In the genomic region with DNA sequence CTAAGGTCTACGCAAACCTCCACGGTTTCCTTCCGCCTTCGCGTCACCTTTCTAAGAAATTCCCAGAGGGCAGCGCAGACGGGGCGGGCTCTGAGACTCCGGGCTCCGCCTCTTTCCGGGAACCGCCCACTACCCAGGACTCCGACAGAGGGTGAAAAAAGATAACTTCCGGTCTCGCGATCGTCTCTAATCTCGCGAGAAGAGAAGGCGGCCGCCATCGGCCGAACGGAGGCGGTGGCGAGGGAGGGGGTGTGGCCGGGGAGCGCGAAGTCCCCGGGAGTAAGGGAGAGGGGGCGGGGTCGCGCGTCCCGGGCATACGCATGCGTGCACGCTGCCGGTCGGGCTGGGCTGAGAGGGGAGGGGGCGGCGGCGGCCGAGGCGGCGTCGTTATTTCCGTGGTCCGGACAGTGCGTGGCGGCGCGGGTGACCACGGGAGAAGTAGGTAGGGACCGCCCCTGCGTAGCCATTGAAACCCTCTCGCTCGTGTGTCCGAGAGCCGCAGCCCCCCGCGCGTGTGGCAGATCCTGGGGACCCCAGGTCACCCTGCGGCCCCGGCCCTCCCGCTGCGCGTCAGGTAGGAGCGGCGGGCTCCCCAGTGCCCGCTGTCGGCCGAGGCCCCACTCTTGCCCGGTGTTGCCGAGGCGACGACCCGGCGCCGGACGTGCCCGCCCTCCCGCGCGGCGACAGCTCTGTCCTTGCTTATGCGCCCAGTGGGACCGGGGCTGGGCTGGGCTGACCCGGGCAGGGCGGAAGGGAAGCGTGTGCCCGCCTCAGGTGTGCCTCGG, we compare ENCODE assay signal across 1 cellular context.
A peak's percentile ranks its signal among the peaks of the same experiment; 100 is the strongest.
TF ChIP-seq lines count a peak whose summit lies in the region.

A gene (plus strand): TSS at position 315 of the 785 bp plus-strand sequence. CDS start 1,014 bp downstream, outside the sequence.

TF ChIP-seq in HEK293, 187 proteins besides CTCF, POLR2A, EP300 and RAD21 (continued from another document):
- TF ChIP-seq, protein P1, sequence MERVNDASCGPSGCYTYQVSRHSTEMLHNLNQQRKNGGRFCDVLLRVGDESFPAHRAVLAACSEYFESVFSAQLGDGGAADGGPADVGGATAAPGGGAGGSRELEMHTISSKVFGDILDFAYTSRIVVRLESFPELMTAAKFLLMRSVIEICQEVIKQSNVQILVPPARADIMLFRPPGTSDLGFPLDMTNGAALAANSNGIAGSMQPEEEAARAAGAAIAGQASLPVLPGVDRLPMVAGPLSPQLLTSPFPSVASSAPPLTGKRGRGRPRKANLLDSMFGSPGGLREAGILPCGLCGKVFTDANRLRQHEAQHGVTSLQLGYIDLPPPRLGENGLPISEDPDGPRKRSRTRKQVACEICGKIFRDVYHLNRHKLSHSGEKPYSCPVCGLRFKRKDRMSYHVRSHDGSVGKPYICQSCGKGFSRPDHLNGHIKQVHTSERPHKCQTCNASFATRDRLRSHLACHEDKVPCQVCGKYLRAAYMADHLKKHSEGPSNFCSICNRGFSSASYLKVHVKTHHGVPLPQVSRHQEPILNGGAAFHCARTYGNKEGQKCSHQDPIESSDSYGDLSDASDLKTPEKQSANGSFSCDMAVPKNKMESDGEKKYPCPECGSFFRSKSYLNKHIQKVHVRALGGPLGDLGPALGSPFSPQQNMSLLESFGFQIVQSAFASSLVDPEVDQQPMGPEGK (tag by site-specific recombination; IDR thresholded peaks at IDR 0.05): peak; percentile 89
- 0 out of 2 replicates have a peak, but pooled peaks have one; percentile 20 for TF ChIP-seq ZNF660 (tag by site-specific recombination; IDR thresholded peaks at IDR 0.05)
- TF ChIP-seq ZSCAN30 (tag by site-specific recombination; IDR thresholded peaks at IDR 0.05): no peak; the same call in 1 of the 2 replicates
- TF ChIP-seq, protein P2, sequence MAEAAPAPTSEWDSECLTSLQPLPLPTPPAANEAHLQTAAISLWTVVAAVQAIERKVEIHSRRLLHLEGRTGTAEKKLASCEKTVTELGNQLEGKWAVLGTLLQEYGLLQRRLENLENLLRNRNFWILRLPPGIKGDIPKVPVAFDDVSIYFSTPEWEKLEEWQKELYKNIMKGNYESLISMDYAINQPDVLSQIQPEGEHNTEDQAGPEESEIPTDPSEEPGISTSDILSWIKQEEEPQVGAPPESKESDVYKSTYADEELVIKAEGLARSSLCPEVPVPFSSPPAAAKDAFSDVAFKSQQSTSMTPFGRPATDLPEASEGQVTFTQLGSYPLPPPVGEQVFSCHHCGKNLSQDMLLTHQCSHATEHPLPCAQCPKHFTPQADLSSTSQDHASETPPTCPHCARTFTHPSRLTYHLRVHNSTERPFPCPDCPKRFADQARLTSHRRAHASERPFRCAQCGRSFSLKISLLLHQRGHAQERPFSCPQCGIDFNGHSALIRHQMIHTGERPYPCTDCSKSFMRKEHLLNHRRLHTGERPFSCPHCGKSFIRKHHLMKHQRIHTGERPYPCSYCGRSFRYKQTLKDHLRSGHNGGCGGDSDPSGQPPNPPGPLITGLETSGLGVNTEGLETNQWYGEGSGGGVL (tag by site-specific recombination; IDR thresholded peaks at IDR 0.05): peak; percentile 67
